13 cellular contexts compared by ENCODE assay signal in genomic region chr22:20395897-20396287, GRCh38. TPM values are rescaled to one million over a fixed set of nuclear protein-coding genes. Genes with fewer than 3 reads are reported as not detected.
DNase-seq lines count a peak whose midpoint lies in the region; ATAC-seq and TF ChIP-seq lines count a peak whose summit lies in the region.
"Had no signal": no experiment of that assay in that cellular context is flagged by ENCODE, and none has a peak within 500 bp of the region (broad histone marks: within the 10 kb centered on the region; RNA-seq: fewer than 3 reads in every experiment).

No MANE protein-coding gene starts in this region.

- H3K27me3 ChIP-seq in Loucy (ENCODE audit: insufficient read depth, low read length, poor library complexity, severe bottlenecking) (no peaks in the 10 kb centered on the region), skeletal muscle satellite cell (ENCODE audit: control insufficient read depth, insufficient read depth, low read length) (no peaks in the 10 kb centered on the region)
- H3K27me3 ChIP-seq: upper lobe of right lung had no signal

- H3K4me1 Mint-ChIP-seq in activated CD8-positive, alpha-beta memory T cell treated with anti-CD3 and anti-CD28 coated beads, Interleukin-2, amount 10 ng/mL, durations not matched to agents 7 days and 5 days, result peaks cover 22% of the 10 kb centered on the region
- H3K4me1 Mint-ChIP-seq in brain, result peaks cover 66% of the 10 kb centered on the region

- peaks cover 2% of the 10 kb centered on the region for H3K36me3 Mint-ChIP-seq in activated CD8-positive, alpha-beta memory T cell treated with anti-CD3 and anti-CD28 coated beads, Interleukin-2, amount 10 ng/mL, durations not matched to agents 7 days and 5 days
- H3K36me3 Mint-ChIP-seq in brain, result peaks cover 40% of the 10 kb centered on the region

- TF ChIP-seq CTCF in Loucy (conservative IDR thresholded peaks at IDR 0.05; ENCODE audit: low read length), result no peak
- TF ChIP-seq CTCF in brain (conservative IDR thresholded peaks at IDR 0.05), result no peak

- H3K4me1 ChIP-seq in Loucy (ENCODE audit: insufficient read depth, low read length, poor library complexity, severe bottlenecking) (peaks cover 34% of the 10 kb centered on the region), skeletal muscle satellite cell (ENCODE audit: control insufficient read depth, insufficient read depth, low read length) (peaks cover 23% of the 10 kb centered on the region)

- no peak overlapping the region for H2AFZ ChIP-seq in Loucy (ENCODE audit: low read length)

- H3K36me3 ChIP-seq in Loucy (ENCODE audit: insufficient read depth, low read length) (no peaks in the 10 kb centered on the region), skeletal muscle satellite cell (ENCODE audit: insufficient read depth, low read length) (no peaks in the 10 kb centered on the region)

- H3K4me2 ChIP-seq in Loucy (ENCODE audit: low read depth, low read length, poor library complexity, severe bottlenecking) (peak overlapping the region; percentile 80), skeletal muscle satellite cell (ENCODE audit: low read length) (peak overlapping the region; percentile 85)

- H3K9me3 ChIP-seq in Loucy (ENCODE audit: insufficient read depth, low read depth, low read length), result no peaks in the 10 kb centered on the region
- no peaks in the 10 kb centered on the region for H3K9me3 ChIP-seq in skeletal muscle satellite cell (replicated peaks; ENCODE audit: low read length)
- H3K9me3 ChIP-seq: upper lobe of right lung had no signal

- peak overlapping the region; percentile 90 for H3K9ac ChIP-seq in Loucy (ENCODE audit: low read depth, low read length, poor library complexity, severe bottlenecking)
- H3K9ac ChIP-seq in skeletal muscle satellite cell (ENCODE audit: low read depth, low read length), result no peak overlapping the region

- H3F3A ChIP-seq in Loucy (ENCODE audit: low read depth), result 0 out of 2 replicates have a peak, but pooled peaks cover 4% of the 10 kb centered on the region

- ATAC-seq in activated CD8-positive, alpha-beta memory T cell treated with anti-CD3 and anti-CD28 coated beads, Interleukin-2, amount 10 ng/mL, durations not matched to agents 7 days and 5 days, result no peak
- no peak for ATAC-seq in GM21528 (IDR thresholded peaks at IDR 0.05; ENCODE audit: low FRiP score, unreplicated experiment)

- no peaks in the 10 kb centered on the region for H3K9me3 Mint-ChIP-seq in activated CD8-positive, alpha-beta memory T cell treated with anti-CD3 and anti-CD28 coated beads, Interleukin-2, amount 10 ng/mL, durations not matched to agents 7 days and 5 days (ENCODE audit: low read depth)
- H3K9me3 Mint-ChIP-seq in brain, result peaks cover 0 to 6% (median 0%) of the 10 kb centered on the region in 5 experiments
- H3K9me3 Mint-ChIP-seq: activated B cell treated with CpG ODN at 0.5 μM for 24 hours; dendritic cell treated with granulocyte-macrophage colony-stimulating factor and Interleukin-4, amounts not matched to agents 40 ng/mL and 50 ng/mL, for 4 days had no signal

- peaks cover 7% of the 10 kb centered on the region for H4K20me1 ChIP-seq in Loucy (ENCODE audit: insufficient read depth, low read length, poor library complexity, severe bottlenecking)

- H3K4me3 ChIP-seq in Loucy (ENCODE audit: low read length, poor library complexity, severe bottlenecking), result peak overlapping the region; percentile 97
- H3K4me3 ChIP-seq in skeletal muscle satellite cell (ENCODE audit: low read length), result no peak overlapping the region

- CTCF ChIA-PET in activated CD8-positive, alpha-beta memory T cell treated with anti-CD3 and anti-CD28 coated beads, Interleukin-2, amount 10 ng/mL, durations not matched to agents 7 days and 5 days (lab: Charles Lee), result interaction anchor here (3.1 kb wide), 1 partner anchor 76 kb away, joined by 9 read pairs; the partner anchor contains the start of gene DGCR6L

- peak overlapping the region; percentile 81 for H3K4me3 Mint-ChIP-seq in activated CD8-positive, alpha-beta memory T cell treated with anti-CD3 and anti-CD28 coated beads, Interleukin-2, amount 10 ng/mL, durations not matched to agents 7 days and 5 days
- H3K4me3 Mint-ChIP-seq in brain, result peak overlapping the region; percentile 91 to 98 (median 96)

- no peak for DNase-seq in activated CD8-positive, alpha-beta memory T cell treated with anti-CD3 and anti-CD28 coated beads, Interleukin-2, amount 10 ng/mL, durations not matched to agents 7 days and 5 days
- no peak for DNase-seq in activated CD8-positive, alpha-beta memory T cell treated with anti-CD3 and anti-CD28 coated beads, Interleukin-2, amount 50 U/mL, for 48 hours
- DNase-seq in NCI-H187 (lab: John Stamatoyannopoulos, UW), result no peak
- DNase-seq in effector CD4-positive, alpha-beta T cell, result no peak
- DNase-seq: activated B cell treated with CpG ODN at 0.5 μM for 24 hours, NCI-H345, small intestine, upper lobe of right lung had no signal

- H3K9me2 ChIP-seq in Loucy (replicated peaks; ENCODE audit: low read depth, low read length), result no peaks in the 10 kb centered on the region

- H3K27ac Mint-ChIP-seq in activated CD8-positive, alpha-beta memory T cell treated with anti-CD3 and anti-CD28 coated beads, Interleukin-2, amount 10 ng/mL, durations not matched to agents 7 days and 5 days, result no peak overlapping the region
- H3K27ac Mint-ChIP-seq in brain, result peak overlapping the region; percentile 33 to 99 (median 95)
- H3K27ac Mint-ChIP-seq: activated B cell treated with CpG ODN at 0.5 μM for 24 hours had no signal

- peaks cover 65% of the 10 kb centered on the region for H3K79me2 ChIP-seq in Loucy (ENCODE audit: insufficient read depth, low read length)

- no peaks in the 10 kb centered on the region for H3K27me3 Mint-ChIP-seq in activated CD8-positive, alpha-beta memory T cell treated with anti-CD3 and anti-CD28 coated beads, Interleukin-2, amount 10 ng/mL, durations not matched to agents 7 days and 5 days
- H3K27me3 Mint-ChIP-seq in brain, result peaks cover 2% of the 10 kb centered on the region
- H3K27me3 Mint-ChIP-seq: activated B cell treated with CpG ODN at 0.5 μM for 24 hours; dendritic cell treated with granulocyte-macrophage colony-stimulating factor and Interleukin-4, amounts not matched to agents 40 ng/mL and 50 ng/mL, for 4 days had no signal

RNA-seq across cellular contexts. Expression of gene ZNF74, which starts 1.9 kb away (rescaled TPM):
- total RNA-seq in activated CD8-positive, alpha-beta memory T cell treated with anti-CD3 and anti-CD28 coated beads, Interleukin-2, amount 10 ng/mL, durations not matched to agents 7 days and 5 days, result 10 to 100 TPM in 1 of 2 experiments, 1 to 10 TPM in 1; 10.0 to 10.9 TPM
- polyA plus RNA-seq in brain (ENCODE audit: insufficient read depth, low read depth, low replicate concordance), result 19.6 TPM
- total RNA-seq in skeletal muscle satellite cell (2012; rRNA removed), result 5.3 and 5.9 TPM in 2 replicates

RNA-seq across cellular contexts. Expression of gene SCARF2, which starts 41.7 kb away (rescaled TPM):
- total RNA-seq in activated CD8-positive, alpha-beta memory T cell treated with anti-CD3 and anti-CD28 coated beads, Interleukin-2, amount 10 ng/mL, durations not matched to agents 7 days and 5 days, result 1 to 10 TPM in 1 of 2 experiments, under 1 TPM in 1; 0.54 to 1.1 TPM
- 1.9 TPM for polyA plus RNA-seq in brain (ENCODE audit: insufficient read depth, low read depth, low replicate concordance)
- 13.5 and 15.2 TPM in 2 replicates for total RNA-seq in skeletal muscle satellite cell (2012; rRNA removed)
